9 cellular contexts compared by ENCODE assay signal in genomic region chr17:40167685-40168261, GRCh38. TPM values are rescaled to one million over a fixed set of nuclear protein-coding genes. Genes with fewer than 3 reads are reported as not detected.
DNase-seq lines count a peak whose midpoint lies in the region; ATAC-seq and TF ChIP-seq lines count a peak whose summit lies in the region.
"Had no signal": no experiment of that assay in that cellular context is flagged by ENCODE, and none has a peak within 500 bp of the region (broad histone marks: within the 10 kb centered on the region; RNA-seq: fewer than 3 reads in every experiment).

No MANE protein-coding gene starts in this region.

- H3K36me3 Mint-ChIP-seq in nephron (ENCODE audit: low read depth): peaks cover 75% of the 10 kb centered on the region

- peak overlapping the region; percentile 9 to 43 for H3K27ac Mint-ChIP-seq in stimulated activated naive CD8-positive, alpha-beta T cell treated with anti-CD3 and anti-CD28 coated beads, Interleukin-15, amount 100 ng/mL, for 72 hours
- peak overlapping the region; percentile 65 to 84 (median 72) for H3K27ac Mint-ChIP-seq in nephron

- TF ChIP-seq CTCF in dorsolateral prefrontal cortex (IDR thresholded peaks at IDR 0.05 in 54 of 56, conservative IDR thresholded peaks at IDR 0.05 in 2 of 56; ENCODE audit: low read depth in 1 of 56, partially characterized antibody in 56 of 56) (no peak), nephron (IDR thresholded peaks at IDR 0.05; ENCODE audit: unreplicated experiment in 3 of 3) (no peak)

- H3K4me1 Mint-ChIP-seq in stimulated activated naive CD8-positive, alpha-beta T cell treated with anti-CD3 and anti-CD28 coated beads, Interleukin-15, amount 100 ng/mL, for 72 hours: peaks cover 10% of the 10 kb centered on the region
- peaks cover 4% of the 10 kb centered on the region for H3K4me1 Mint-ChIP-seq in nephron

- H3K27ac ChIP-seq in dorsolateral prefrontal cortex: peak overlapping the region in 56 of 59 donors; percentile 56 to 95 (median 80)
- H3K27ac ChIP-seq: WERI-Rb-1 had no signal

- no peak for DNase-seq in stimulated activated naive CD8-positive, alpha-beta T cell treated with anti-CD3 and anti-CD28 coated beads, Interleukin-15, amount 100 ng/mL, for 72 hours
- DNase-seq in stimulated activated naive CD8-positive, alpha-beta T cell treated with anti-CD3 and anti-CD28 coated beads, Interleukin-15, Interleukin-2, amounts not matched to agents 100 U/mL and 50 U/mL, for 24 hours: no peak
- no peak for DNase-seq in dorsolateral prefrontal cortex
- DNase-seq in D341Med (ENCODE audit: low spot score): no peak
- no peak for DNase-seq in stimulated activated naive CD4-positive, alpha-beta T cell treated with Interleukin-2 at 50 U/mL for 16 hours (lab: John Stamatoyannopoulos, UW)

- H3K27me3 ChIP-seq in dorsolateral prefrontal cortex: no peaks in the 10 kb centered on the region

- intact Hi-C loops in dorsolateral prefrontal cortex (cut with DNase I): loop anchor here (1.0 to 5.0 kb wide), 2 partner anchors 54 to 155 kb away; no protein-coding TSS in a partner anchor

- no peaks in the 10 kb centered on the region for H3K9me3 Mint-ChIP-seq in stimulated activated naive CD8-positive, alpha-beta T cell treated with anti-CD3 and anti-CD28 coated beads, Interleukin-15, amount 100 ng/mL, for 72 hours
- no peaks in the 10 kb centered on the region for H3K9me3 Mint-ChIP-seq in nephron

- no peak for ATAC-seq in stimulated activated naive CD8-positive, alpha-beta T cell treated with anti-CD3 and anti-CD28 coated beads, Interleukin-15, amount 100 ng/mL, for 72 hours
- ATAC-seq in stimulated activated naive CD8-positive, alpha-beta T cell treated with anti-CD3 and anti-CD28 coated beads, Interleukin-15, Interleukin-2, amounts not matched to agents 100 U/mL and 50 U/mL, for 24 hours: no peak
- ATAC-seq in GM21423 (IDR thresholded peaks at IDR 0.05; ENCODE audit: unreplicated experiment) (no peak), GM21717 (IDR thresholded peaks at IDR 0.05; ENCODE audit: unreplicated experiment) (no peak)

- H3K27me3 Mint-ChIP-seq in stimulated activated naive CD8-positive, alpha-beta T cell treated with anti-CD3 and anti-CD28 coated beads, Interleukin-15, amount 100 ng/mL, for 72 hours: no peaks in the 10 kb centered on the region
- H3K27me3 Mint-ChIP-seq in nephron (ENCODE audit: low read depth): no peaks in the 10 kb centered on the region

- H3K4me3 ChIP-seq in dorsolateral prefrontal cortex: no peak overlapping the region

- H3K4me3 Mint-ChIP-seq in stimulated activated naive CD8-positive, alpha-beta T cell treated with anti-CD3 and anti-CD28 coated beads, Interleukin-15, amount 100 ng/mL, for 72 hours: no peak overlapping the region
- H3K4me3 Mint-ChIP-seq in nephron: no peak overlapping the region

RNA-seq across cellular contexts. Expression of gene RAPGEFL1, which starts 9.5 kb away (rescaled TPM):
- 100 to 1,000 TPM in 59 of 120 experiments, 10 to 100 TPM in 61; 31.7 to 151 (median 99.5) TPM for total RNA-seq in dorsolateral prefrontal cortex

RNA-seq across cellular contexts. Expression of gene CASC3, which starts 27.4 kb away (rescaled TPM):
- total RNA-seq in dorsolateral prefrontal cortex: 100 to 1,000 TPM in 119 of 120 experiments, 10 to 100 TPM in 1; 95.0 to 216 (median 136) TPM

RNA-seq across cellular contexts. Expression of gene MSL1, which starts 46.0 kb away (rescaled TPM):
- 100 to 1,000 TPM in 116 of 120 experiments, 10 to 100 TPM in 4; 87.8 to 143 (median 120) TPM for total RNA-seq in dorsolateral prefrontal cortex

RNA-seq across cellular contexts. Expression of gene WIPF2, which starts 51.3 kb away (rescaled TPM):
- 100 to 1,000 TPM in 2 of 120 experiments, 10 to 100 TPM in 118; 48.9 to 103 (median 73.2) TPM for total RNA-seq in dorsolateral prefrontal cortex
